In the genomic region with DNA sequence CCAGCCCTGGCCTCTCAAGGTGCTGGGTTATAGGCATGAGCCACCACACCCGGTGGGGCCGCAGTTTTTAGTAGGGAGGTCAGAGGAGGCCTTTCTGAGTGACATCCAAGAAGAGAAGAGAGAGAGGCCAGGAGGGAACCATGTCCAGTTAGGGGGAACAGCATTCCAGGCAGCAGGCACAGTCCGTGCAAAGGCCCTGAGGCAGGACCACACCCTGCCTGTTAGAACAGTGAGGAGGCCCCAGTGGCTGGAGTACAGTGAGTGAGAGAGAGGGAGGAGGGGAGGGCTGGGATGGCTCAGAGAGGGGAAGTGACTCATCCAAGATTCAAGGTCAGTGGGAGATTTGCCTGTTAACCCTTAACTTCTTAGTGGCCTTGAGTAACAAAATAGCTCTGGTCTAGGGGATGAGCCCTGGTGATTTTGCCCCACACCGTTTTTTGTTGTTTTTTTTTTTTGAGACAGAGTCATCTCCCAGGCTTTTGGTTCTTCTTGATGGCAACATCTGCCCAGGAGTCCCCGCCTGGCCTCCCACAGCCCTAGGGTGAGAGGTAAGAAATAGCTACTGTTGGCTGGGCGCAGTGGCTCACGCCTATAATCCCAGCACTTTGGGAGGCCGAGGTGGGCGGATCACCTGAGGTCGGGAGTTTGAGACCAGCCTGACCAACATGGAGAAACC, we compare ENCODE assay signal across 8 cellular contexts. TPM values are rescaled to one million over a fixed set of nuclear protein-coding genes. Genes with fewer than 3 reads are reported as not detected.
DNase-seq lines count a peak whose midpoint lies in the region; ATAC-seq and TF ChIP-seq lines count a peak whose summit lies in the region.

No MANE protein-coding gene starts in this region.

- H3K4me3 ChIP-seq in esophagus squamous epithelium = no peak overlapping the region
- H3K4me3 ChIP-seq in skeletal muscle satellite cell (ENCODE audit: low read length) = no peak overlapping the region

- H3K9me3 Mint-ChIP-seq in activated CD4-positive, alpha-beta T cell treated with anti-CD3 and anti-CD28 coated beads, Interleukin-2, amount 10 ng/mL, durations not matched to agents 7 days and 5 days = no peaks in the 10 kb centered on the region

- peak overlapping the region; percentile 44 to 54 (median 48) for H3K27ac ChIP-seq in esophagus squamous epithelium

- H3K4me2 ChIP-seq in skeletal muscle satellite cell (ENCODE audit: low read length) = peak overlapping the region; percentile 21

- H3K9me3 ChIP-seq in esophagus squamous epithelium (no peaks in the 10 kb centered on the region), skeletal muscle satellite cell (replicated peaks; ENCODE audit: low read length) (no peaks in the 10 kb centered on the region)

- no peaks in the 10 kb centered on the region for H3K27me3 ChIP-seq in esophagus squamous epithelium
- H3K27me3 ChIP-seq in skeletal muscle satellite cell (ENCODE audit: control insufficient read depth, insufficient read depth, low read length) = no peaks in the 10 kb centered on the region

- TF ChIP-seq CTCF in esophagus squamous epithelium (IDR thresholded peaks at IDR 0.05) = no peak

- peaks cover 16 to 45% (median 20%) of the 10 kb centered on the region in 3 donors for H3K4me1 ChIP-seq in esophagus squamous epithelium
- peaks cover 26% of the 10 kb centered on the region for H3K4me1 ChIP-seq in skeletal muscle satellite cell (ENCODE audit: control insufficient read depth, insufficient read depth, low read length)

- POLR2A ChIA-PET in activated CD4-positive, alpha-beta T cell treated with anti-CD3 and anti-CD28 coated beads, Interleukin-2, amount 10 ng/mL, durations not matched to agents 7 days and 5 days (lab: Charles Lee) = no interaction called here

- peak; percentile 33 to 51 for DNase-seq in activated CD4-positive, alpha-beta T cell treated with anti-CD3 and anti-CD28 coated beads, Interleukin-2, amount 50 U/mL, for 48 hours
- DNase-seq in activated CD4-positive, alpha-beta T cell treated with anti-CD3 and anti-CD28 coated beads, Interleukin-2, amount 10 ng/mL, durations not matched to agents 7 days and 5 days = no peak
- peak; percentile 97 for DNase-seq in RKO (ENCODE audit: low spot score)
- no peak for DNase-seq in esophagus squamous epithelium (lab: John Stamatoyannopoulos, UW)
- no peak for DNase-seq in globus pallidus (ENCODE audit: low spot score)
- no peak for DNase-seq in NCI-H2227 treated with DMSO at 0.1 percent for 48 hours (lab: John Stamatoyannopoulos, UW)

- TF ChIP-seq POLR2A in esophagus squamous epithelium (IDR thresholded peaks at IDR 0.05) = no peak

- peaks cover 23% of the 10 kb centered on the region for H3K4me1 Mint-ChIP-seq in activated CD4-positive, alpha-beta T cell treated with anti-CD3 and anti-CD28 coated beads, Interleukin-2, amount 10 ng/mL, durations not matched to agents 7 days and 5 days

- H3K9ac ChIP-seq in skeletal muscle satellite cell (ENCODE audit: low read depth, low read length) = peak overlapping the region; percentile 24

- 42 to 48% methylated on average over 6 to 7 of the region's 10 CpGs for WGBS in esophagus squamous epithelium, 2 donors

- H3K36me3 ChIP-seq in esophagus squamous epithelium = no peaks in the 10 kb centered on the region
- H3K36me3 ChIP-seq in skeletal muscle satellite cell (ENCODE audit: insufficient read depth, low read length) = no peaks in the 10 kb centered on the region

- ATAC-seq in HG02759 (IDR thresholded peaks at IDR 0.05; ENCODE audit: unreplicated experiment) = no peak

- H3K27ac Mint-ChIP-seq in activated CD4-positive, alpha-beta T cell treated with anti-CD3 and anti-CD28 coated beads, Interleukin-2, amount 10 ng/mL, durations not matched to agents 7 days and 5 days = no peak overlapping the region

- CTCF ChIA-PET in activated CD4-positive, alpha-beta T cell treated with anti-CD3 and anti-CD28 coated beads, Interleukin-2, amount 10 ng/mL, durations not matched to agents 7 days and 5 days (lab: Charles Lee) = interaction anchor here (0.6 to 3.8 kb wide), 6 partner anchors 30 to 846 kb away, joined by 3 to 27 read pairs (median 4); no protein-coding TSS in a partner anchor

- no peak overlapping the region for H3K4me3 Mint-ChIP-seq in activated CD4-positive, alpha-beta T cell treated with anti-CD3 and anti-CD28 coated beads, Interleukin-2, amount 10 ng/mL, durations not matched to agents 7 days and 5 days

- no peaks in the 10 kb centered on the region for H3K36me3 Mint-ChIP-seq in activated CD4-positive, alpha-beta T cell treated with anti-CD3 and anti-CD28 coated beads, Interleukin-2, amount 10 ng/mL, durations not matched to agents 7 days and 5 days (ENCODE audit: low read depth)

- H3K27me3 Mint-ChIP-seq in activated CD4-positive, alpha-beta T cell treated with anti-CD3 and anti-CD28 coated beads, Interleukin-2, amount 10 ng/mL, durations not matched to agents 7 days and 5 days = peaks cover 12% of the 10 kb centered on the region

- intact Hi-C loops in esophagus squamous epithelium (cut with DNase I) = loop anchor here (10.0 kb wide), 1 partner anchor 155 kb away; no protein-coding TSS in a partner anchor

RNA-seq across cellular contexts. Expression of a gene that starts 2.7 kb away (rescaled TPM):
- total RNA-seq in activated CD4-positive, alpha-beta T cell treated with anti-CD3 and anti-CD28 coated beads, Interleukin-2, amount 10 ng/mL, durations not matched to agents 7 days and 5 days = 10 to 100 TPM; 24.1 to 28.1 TPM
- 100 to 1,000 TPM in 3 of 4 donors, 10 to 100 TPM in 1; 67.3 to 173 (median 147) TPM for total RNA-seq in esophagus squamous epithelium
- total RNA-seq in skeletal muscle satellite cell (2012; rRNA removed) = 342 and 422 TPM in 2 replicates

RNA-seq across cellular contexts. Expression of a gene that starts 32.5 kb away (rescaled TPM):
- total RNA-seq in activated CD4-positive, alpha-beta T cell treated with anti-CD3 and anti-CD28 coated beads, Interleukin-2, amount 10 ng/mL, durations not matched to agents 7 days and 5 days = 1 to 10 TPM; 1.5 to 1.8 TPM
- total RNA-seq in esophagus squamous epithelium = under 1 TPM in 2 of 4 donors, not detected in 2; 0.38 to 0.62 TPM
- not detected in 2 replicates for total RNA-seq in skeletal muscle satellite cell (2012; rRNA removed)

RNA-seq across cellular contexts. Expression of a gene that starts 38.7 kb away (rescaled TPM):
- 10 to 100 TPM; 18.6 to 19.2 TPM for total RNA-seq in activated CD4-positive, alpha-beta T cell treated with anti-CD3 and anti-CD28 coated beads, Interleukin-2, amount 10 ng/mL, durations not matched to agents 7 days and 5 days
- 10 to 100 TPM in 3 of 4 donors, 1 to 10 TPM in 1; 9.6 to 28.7 (median 16.8) TPM for total RNA-seq in esophagus squamous epithelium
- 3.7 and 4.1 TPM in 2 replicates for total RNA-seq in skeletal muscle satellite cell (2012; rRNA removed)

RNA-seq across cellular contexts. Expression of a gene that starts 39.1 kb away (rescaled TPM):
- 100 to 1,000 TPM; 130 to 141 TPM for total RNA-seq in activated CD4-positive, alpha-beta T cell treated with anti-CD3 and anti-CD28 coated beads, Interleukin-2, amount 10 ng/mL, durations not matched to agents 7 days and 5 days
- 10 to 100 TPM in 3 of 4 donors, 1 to 10 TPM in 1; 3.4 to 21.7 (median 11.5) TPM for total RNA-seq in esophagus squamous epithelium
- 27.1 and 31.7 TPM in 2 replicates for total RNA-seq in skeletal muscle satellite cell (2012; rRNA removed)

Comparison
In these comparisons a context has a peak if more than half of its experiments do, and no peak if none do; other contexts are left out.
1. DNase-seq: peak in activated CD4-positive, alpha-beta T cell treated with anti-CD3 and anti-CD28 coated beads, Interleukin-2, amount 50 U/mL, for 48 hours (2 of 2) and RKO (single experiment); none in activated CD4-positive, alpha-beta T cell treated with anti-CD3 and anti-CD28 coated beads, Interleukin-2, amount 10 ng/mL, durations not matched to agents 7 days and 5 days (single experiment), esophagus squamous epithelium (single experiment), globus pallidus (single experiment) and NCI-H2227 treated with DMSO at 0.1 percent for 48 hours (single experiment).